Comparison of ENCODE assay signal across 1 cellular context in genomic region chr9:132446887-132447286, GRCh38.
TF ChIP-seq lines count a peak whose summit lies in the region.

No MANE protein-coding gene starts in this region.

TF ChIP-seq in GM23338, 12 proteins besides CTCF, POLR2A, EP300 and RAD21 (continued from another document):
- TF ChIP-seq ZNF462 (CRISPR knock-in tag; IDR thresholded peaks at IDR 0.05) = no peak
- no peak for TF ChIP-seq JUNB (IDR thresholded peaks at IDR 0.05; ENCODE audit: unreplicated experiment)
- TF ChIP-seq REST (IDR thresholded peaks at IDR 0.05; ENCODE audit: unreplicated experiment) = no peak
